In genomic region chr19:42292042-42292960, GRCh38 we compare ENCODE assay signal across 1 cellular context.
TF ChIP-seq lines count a peak whose summit lies in the region.

No MANE protein-coding gene starts in this region.

TF ChIP-seq in H1, 55 proteins besides CTCF, POLR2A, EP300 and RAD21:
- no peak for TF ChIP-seq EGR1 (IDR thresholded peaks at IDR 0.05; ENCODE audit: borderline replicate concordance, low read depth, low read length)
- TF ChIP-seq TBP (IDR thresholded peaks at IDR 0.05; ENCODE audit: low read depth, low read length) = no peak
- TF ChIP-seq CBX8 (IDR thresholded peaks at IDR 0.05; ENCODE audit: borderline replicate concordance, low read depth, low read length) = no peak
- no peak for TF ChIP-seq BRCA1 (IDR thresholded peaks at IDR 0.05; ENCODE audit: low read depth, low read length)
- TF ChIP-seq MAFK (IDR thresholded peaks at IDR 0.05; ENCODE audit: low read depth, low read length) = no peak
- no peak for TF ChIP-seq CREB1 (IDR thresholded peaks at IDR 0.05)
- TF ChIP-seq SIN3A (conservative IDR thresholded peaks at IDR 0.05 in 1 of 2, IDR thresholded peaks at IDR 0.05 in 1 of 2; ENCODE audit: low read depth in 1 of 2, low read length in 2 of 2) = no peak
- TF ChIP-seq GABPA (IDR thresholded peaks at IDR 0.05; ENCODE audit: borderline replicate concordance, insufficient read depth, low read length) = no peak
- TF ChIP-seq BCL11A (IDR thresholded peaks at IDR 0.05; ENCODE audit: low read depth in 2 of 2, low read length in 2 of 2) = no peak
- no peak for TF ChIP-seq MAX (IDR thresholded peaks at IDR 0.05)
